In genomic region chr2:26355038-26355995, GRCh38 we compare ENCODE assay signal across 1 cellular context.
TF ChIP-seq lines count a peak whose summit lies in the region.

No MANE protein-coding gene starts in this region.

TF ChIP-seq in H1, 55 proteins besides CTCF, POLR2A, EP300 and RAD21:
- no peak for TF ChIP-seq TEAD4 (IDR thresholded peaks at IDR 0.05; ENCODE audit: low read depth, low read length)
- TF ChIP-seq JUND (IDR thresholded peaks at IDR 0.05; ENCODE audit: low read length), result peak; percentile 86
